ENCODE assay signal across 25 cellular contexts in genomic region chr3:179624471-179624870, GRCh38.
"Had no signal": no experiment of that assay in that cellular context is flagged by ENCODE, and none has a peak within 500 bp of the region (broad histone marks: within the 10 kb centered on the region; RNA-seq: fewer than 3 reads in every experiment).

No MANE protein-coding gene starts in this region.

- H3K4me1 ChIP-seq: gastrocnemius medialis, lower lobe of right lung, right lobe of liver, transverse colon had no signal

- H3K27ac ChIP-seq: gastrocnemius medialis, lower lobe of right lung, right lobe of liver, transverse colon had no signal

- H3K9me3 ChIP-seq: gastrocnemius medialis, lower lobe of right lung, mucosa of descending colon, right lobe of liver, transverse colon had no signal

- ATAC-seq: activated naive CD8-positive, alpha-beta T cell treated with anti-CD3 and anti-CD28 coated beads, Interleukin-2, amount 50 U/mL, for 24 hours; gastrocnemius medialis; left cardiac atrium; lower lobe of right lung; mucosa of descending colon; right lobe of liver; stimulated activated naive B cell treated with anti-CD40 and anti-IgM and Interleukin-4, amounts not matched to agents 10 μg/mL and 1 μg/mL and 100 μg/mL, for 72 hours had no signal

- DNase-seq: activated B cell treated with CpG ODN at 0.5 μM for 24 hours; activated CD4-positive, alpha-beta memory T cell treated with anti-CD3 and anti-CD28 coated beads for 36 hours; activated CD4-positive, alpha-beta T cell treated with anti-CD3 and anti-CD28 coated beads for 48 hours; activated effector memory CD4-positive, alpha-beta T cell treated with anti-CD3 and anti-CD28 coated beads, Interleukin-2, amount 50 U/mL, for 16 hours; activated naive CD4-positive, alpha-beta T cell treated with anti-CD3 and anti-CD28 coated beads, Interleukin-2, amount 50 U/mL, for 16 hours; activated naive CD8-positive, alpha-beta T cell treated with anti-CD3 and anti-CD28 coated beads, Interleukin-2, amount 50 U/mL, for 24 hours; activated T-cell treated with anti-CD3 and anti-CD28 coated beads, Interleukin-2, amount 50 U/mL, for 48 hours; dermis blood vessel endothelial cell; effector memory CD4-positive, alpha-beta T cell; gastrocnemius medialis; islet precursor cell; left cardiac atrium; lower lobe of right lung; mesendoderm; mucosa of descending colon; naive B cell; occipital lobe; posterior cingulate gyrus; right lobe of liver; stimulated activated CD4-positive, alpha-beta T cell treated with anti-CD3 and anti-CD28 coated beads, Interleukin-15, amount 100 ng/mL, for 24 hours; stimulated activated CD8-positive, alpha-beta memory T cell treated with anti-CD3 and anti-CD28 coated beads, Interleukin-4, amount 100 ng/mL, for 48 hours; stimulated activated naive B cell treated with anti-CD40 and anti-IgM and Interleukin-4, amounts not matched to agents 10 μg/mL and 1 μg/mL and 100 μg/mL, for 72 hours; T1000; transverse colon had no signal

- H3K4me3 ChIP-seq: gastrocnemius medialis, lower lobe of right lung, mucosa of descending colon, right lobe of liver, smooth muscle cell, transverse colon had no signal

- H3K4me2 ChIP-seq: smooth muscle cell had no signal

- H3K27me3 ChIP-seq: gastrocnemius medialis, right lobe of liver, transverse colon had no signal
